Comparison of ENCODE assay signal across 1 cellular context in the genomic region with DNA sequence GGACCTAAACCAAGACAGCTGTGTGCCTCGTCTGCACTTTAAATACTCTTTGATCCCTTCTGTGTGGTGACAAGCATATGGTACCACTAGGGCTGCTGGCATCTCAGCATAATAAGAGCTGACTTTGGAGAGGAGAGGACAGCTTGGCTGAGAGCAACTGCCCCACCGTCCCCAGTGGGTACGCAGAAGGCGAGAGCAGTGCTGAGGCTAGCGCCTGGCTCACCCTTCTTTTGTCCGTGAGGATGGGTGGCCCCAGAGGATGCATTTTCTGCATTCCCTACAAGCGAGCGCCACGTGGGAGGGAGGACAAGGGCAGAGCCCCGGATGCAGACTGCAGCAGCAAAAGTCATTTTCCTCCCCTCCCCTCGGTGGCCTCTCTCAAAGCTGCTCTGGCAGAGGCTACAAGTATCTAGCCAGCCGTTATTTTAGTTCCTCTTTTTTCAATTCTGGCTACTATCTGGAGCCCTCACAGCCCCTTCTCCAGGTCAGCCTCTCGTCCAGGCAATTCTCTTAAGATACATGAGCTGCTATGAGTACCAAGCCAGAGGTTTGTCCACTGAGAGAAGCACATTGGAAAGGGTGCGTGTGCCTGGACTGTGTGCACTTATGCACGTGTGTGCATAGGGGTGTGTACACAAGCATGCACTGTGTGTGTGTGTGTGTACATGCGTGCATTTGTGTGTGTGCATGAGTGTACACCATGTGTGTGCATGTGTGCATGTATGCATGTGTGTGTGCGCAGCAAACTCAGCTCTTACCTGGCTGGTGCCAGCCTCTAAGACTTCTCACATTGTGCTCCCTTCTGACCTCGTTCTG.
TF ChIP-seq lines count a peak whose summit lies in the region.

No MANE protein-coding gene starts in this region.

TF ChIP-seq in K562, 482 proteins besides CTCF, POLR2A, EP300 and RAD21 (continued from another document and continues in another):
- TF ChIP-seq, protein P1, sequence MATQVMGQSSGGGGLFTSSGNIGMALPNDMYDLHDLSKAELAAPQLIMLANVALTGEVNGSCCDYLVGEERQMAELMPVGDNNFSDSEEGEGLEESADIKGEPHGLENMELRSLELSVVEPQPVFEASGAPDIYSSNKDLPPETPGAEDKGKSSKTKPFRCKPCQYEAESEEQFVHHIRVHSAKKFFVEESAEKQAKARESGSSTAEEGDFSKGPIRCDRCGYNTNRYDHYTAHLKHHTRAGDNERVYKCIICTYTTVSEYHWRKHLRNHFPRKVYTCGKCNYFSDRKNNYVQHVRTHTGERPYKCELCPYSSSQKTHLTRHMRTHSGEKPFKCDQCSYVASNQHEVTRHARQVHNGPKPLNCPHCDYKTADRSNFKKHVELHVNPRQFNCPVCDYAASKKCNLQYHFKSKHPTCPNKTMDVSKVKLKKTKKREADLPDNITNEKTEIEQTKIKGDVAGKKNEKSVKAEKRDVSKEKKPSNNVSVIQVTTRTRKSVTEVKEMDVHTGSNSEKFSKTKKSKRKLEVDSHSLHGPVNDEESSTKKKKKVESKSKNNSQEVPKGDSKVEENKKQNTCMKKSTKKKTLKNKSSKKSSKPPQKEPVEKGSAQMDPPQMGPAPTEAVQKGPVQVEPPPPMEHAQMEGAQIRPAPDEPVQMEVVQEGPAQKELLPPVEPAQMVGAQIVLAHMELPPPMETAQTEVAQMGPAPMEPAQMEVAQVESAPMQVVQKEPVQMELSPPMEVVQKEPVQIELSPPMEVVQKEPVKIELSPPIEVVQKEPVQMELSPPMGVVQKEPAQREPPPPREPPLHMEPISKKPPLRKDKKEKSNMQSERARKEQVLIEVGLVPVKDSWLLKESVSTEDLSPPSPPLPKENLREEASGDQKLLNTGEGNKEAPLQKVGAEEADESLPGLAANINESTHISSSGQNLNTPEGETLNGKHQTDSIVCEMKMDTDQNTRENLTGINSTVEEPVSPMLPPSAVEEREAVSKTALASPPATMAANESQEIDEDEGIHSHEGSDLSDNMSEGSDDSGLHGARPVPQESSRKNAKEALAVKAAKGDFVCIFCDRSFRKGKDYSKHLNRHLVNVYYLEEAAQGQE (CRISPR knock-in tag; IDR thresholded peaks at IDR 0.05; ENCODE audit: low read depth), result no peak
- no peak for TF ChIP-seq PCBP2 (IDR thresholded peaks at IDR 0.05; ENCODE audit: low read depth, low read length, poor library complexity, severe bottlenecking)
- no peak for TF ChIP-seq STAT5B (CRISPR knock-in tag; IDR thresholded peaks at IDR 0.05)
- TF ChIP-seq ZNF583 (CRISPR knock-in tag; IDR thresholded peaks at IDR 0.05), result peak; percentile 44; the same call in 1 of the 2 replicates
- no peak for TF ChIP-seq ZNF76 (CRISPR knock-in tag; IDR thresholded peaks at IDR 0.05; ENCODE audit: borderline replicate concordance)
- TF ChIP-seq FOXM1 (IDR thresholded peaks at IDR 0.05; ENCODE audit: low read depth), result no peak
- no peak for TF ChIP-seq FOXM1 (CRISPR knock-in tag; IDR thresholded peaks at IDR 0.05; ENCODE audit: low read depth)
- peak; percentile 33; the same call in 1 of the 2 replicates for TF ChIP-seq RBFOX2 (IDR thresholded peaks at IDR 0.05; ENCODE audit: low read depth, low read length)
- TF ChIP-seq, protein P2, sequence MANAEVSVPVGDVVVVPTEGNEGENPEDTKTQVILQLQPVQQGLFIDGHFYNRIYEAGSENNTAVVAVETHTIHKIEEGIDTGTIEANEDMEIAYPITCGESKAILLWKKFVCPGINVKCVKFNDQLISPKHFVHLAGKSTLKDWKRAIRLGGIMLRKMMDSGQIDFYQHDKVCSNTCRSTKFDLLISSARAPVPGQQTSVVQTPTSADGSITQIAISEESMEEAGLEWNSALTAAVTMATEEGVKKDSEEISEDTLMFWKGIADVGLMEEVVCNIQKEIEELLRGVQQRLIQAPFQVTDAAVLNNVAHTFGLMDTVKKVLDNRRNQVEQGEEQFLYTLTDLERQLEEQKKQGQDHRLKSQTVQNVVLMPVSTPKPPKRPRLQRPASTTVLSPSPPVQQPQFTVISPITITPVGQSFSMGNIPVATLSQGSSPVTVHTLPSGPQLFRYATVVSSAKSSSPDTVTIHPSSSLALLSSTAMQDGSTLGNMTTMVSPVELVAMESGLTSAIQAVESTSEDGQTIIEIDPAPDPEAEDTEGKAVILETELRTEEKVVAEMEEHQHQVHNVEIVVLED (CRISPR knock-in tag; IDR thresholded peaks at IDR 0.05), result no peak
- 0 out of 4 replicates have a peak, but pooled peaks of 1 of the 2 experiments have one; percentile 23 for TF ChIP-seq HDAC1 (IDR thresholded peaks at IDR 0.05)
- TF ChIP-seq RBM22 (IDR thresholded peaks at IDR 0.05; ENCODE audit: low read depth, low read length, poor library complexity, severe bottlenecking), result no peak
- TF ChIP-seq CREBBP (IDR thresholded peaks at IDR 0.05; ENCODE audit: low read depth, low read length), result no peak
- no peak for TF ChIP-seq TAF1 (IDR thresholded peaks at IDR 0.05; ENCODE audit: control insufficient read depth, extremely low read depth, insufficient read depth, low read length, severe bottlenecking)
- TF ChIP-seq, protein P3, sequence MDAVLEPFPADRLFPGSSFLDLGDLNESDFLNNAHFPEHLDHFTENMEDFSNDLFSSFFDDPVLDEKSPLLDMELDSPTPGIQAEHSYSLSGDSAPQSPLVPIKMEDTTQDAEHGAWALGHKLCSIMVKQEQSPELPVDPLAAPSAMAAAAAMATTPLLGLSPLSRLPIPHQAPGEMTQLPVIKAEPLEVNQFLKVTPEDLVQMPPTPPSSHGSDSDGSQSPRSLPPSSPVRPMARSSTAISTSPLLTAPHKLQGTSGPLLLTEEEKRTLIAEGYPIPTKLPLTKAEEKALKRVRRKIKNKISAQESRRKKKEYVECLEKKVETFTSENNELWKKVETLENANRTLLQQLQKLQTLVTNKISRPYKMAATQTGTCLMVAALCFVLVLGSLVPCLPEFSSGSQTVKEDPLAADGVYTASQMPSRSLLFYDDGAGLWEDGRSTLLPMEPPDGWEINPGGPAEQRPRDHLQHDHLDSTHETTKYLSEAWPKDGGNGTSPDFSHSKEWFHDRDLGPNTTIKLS (IDR thresholded peaks at IDR 0.05; ENCODE audit: borderline replicate concordance, low read depth), result peak; percentile 35; the same call in 1 of the 2 replicates
- no peak for TF ChIP-seq E2F3 (CRISPR knock-in tag; IDR thresholded peaks at IDR 0.05)
- 0 out of 2 replicates have a peak, but pooled peaks have one; percentile 21 for TF ChIP-seq CREB1 (IDR thresholded peaks at IDR 0.05)
- TF ChIP-seq CREB1 (CRISPR knock-in tag; IDR thresholded peaks at IDR 0.05), result no peak
- TF ChIP-seq, protein P4, sequence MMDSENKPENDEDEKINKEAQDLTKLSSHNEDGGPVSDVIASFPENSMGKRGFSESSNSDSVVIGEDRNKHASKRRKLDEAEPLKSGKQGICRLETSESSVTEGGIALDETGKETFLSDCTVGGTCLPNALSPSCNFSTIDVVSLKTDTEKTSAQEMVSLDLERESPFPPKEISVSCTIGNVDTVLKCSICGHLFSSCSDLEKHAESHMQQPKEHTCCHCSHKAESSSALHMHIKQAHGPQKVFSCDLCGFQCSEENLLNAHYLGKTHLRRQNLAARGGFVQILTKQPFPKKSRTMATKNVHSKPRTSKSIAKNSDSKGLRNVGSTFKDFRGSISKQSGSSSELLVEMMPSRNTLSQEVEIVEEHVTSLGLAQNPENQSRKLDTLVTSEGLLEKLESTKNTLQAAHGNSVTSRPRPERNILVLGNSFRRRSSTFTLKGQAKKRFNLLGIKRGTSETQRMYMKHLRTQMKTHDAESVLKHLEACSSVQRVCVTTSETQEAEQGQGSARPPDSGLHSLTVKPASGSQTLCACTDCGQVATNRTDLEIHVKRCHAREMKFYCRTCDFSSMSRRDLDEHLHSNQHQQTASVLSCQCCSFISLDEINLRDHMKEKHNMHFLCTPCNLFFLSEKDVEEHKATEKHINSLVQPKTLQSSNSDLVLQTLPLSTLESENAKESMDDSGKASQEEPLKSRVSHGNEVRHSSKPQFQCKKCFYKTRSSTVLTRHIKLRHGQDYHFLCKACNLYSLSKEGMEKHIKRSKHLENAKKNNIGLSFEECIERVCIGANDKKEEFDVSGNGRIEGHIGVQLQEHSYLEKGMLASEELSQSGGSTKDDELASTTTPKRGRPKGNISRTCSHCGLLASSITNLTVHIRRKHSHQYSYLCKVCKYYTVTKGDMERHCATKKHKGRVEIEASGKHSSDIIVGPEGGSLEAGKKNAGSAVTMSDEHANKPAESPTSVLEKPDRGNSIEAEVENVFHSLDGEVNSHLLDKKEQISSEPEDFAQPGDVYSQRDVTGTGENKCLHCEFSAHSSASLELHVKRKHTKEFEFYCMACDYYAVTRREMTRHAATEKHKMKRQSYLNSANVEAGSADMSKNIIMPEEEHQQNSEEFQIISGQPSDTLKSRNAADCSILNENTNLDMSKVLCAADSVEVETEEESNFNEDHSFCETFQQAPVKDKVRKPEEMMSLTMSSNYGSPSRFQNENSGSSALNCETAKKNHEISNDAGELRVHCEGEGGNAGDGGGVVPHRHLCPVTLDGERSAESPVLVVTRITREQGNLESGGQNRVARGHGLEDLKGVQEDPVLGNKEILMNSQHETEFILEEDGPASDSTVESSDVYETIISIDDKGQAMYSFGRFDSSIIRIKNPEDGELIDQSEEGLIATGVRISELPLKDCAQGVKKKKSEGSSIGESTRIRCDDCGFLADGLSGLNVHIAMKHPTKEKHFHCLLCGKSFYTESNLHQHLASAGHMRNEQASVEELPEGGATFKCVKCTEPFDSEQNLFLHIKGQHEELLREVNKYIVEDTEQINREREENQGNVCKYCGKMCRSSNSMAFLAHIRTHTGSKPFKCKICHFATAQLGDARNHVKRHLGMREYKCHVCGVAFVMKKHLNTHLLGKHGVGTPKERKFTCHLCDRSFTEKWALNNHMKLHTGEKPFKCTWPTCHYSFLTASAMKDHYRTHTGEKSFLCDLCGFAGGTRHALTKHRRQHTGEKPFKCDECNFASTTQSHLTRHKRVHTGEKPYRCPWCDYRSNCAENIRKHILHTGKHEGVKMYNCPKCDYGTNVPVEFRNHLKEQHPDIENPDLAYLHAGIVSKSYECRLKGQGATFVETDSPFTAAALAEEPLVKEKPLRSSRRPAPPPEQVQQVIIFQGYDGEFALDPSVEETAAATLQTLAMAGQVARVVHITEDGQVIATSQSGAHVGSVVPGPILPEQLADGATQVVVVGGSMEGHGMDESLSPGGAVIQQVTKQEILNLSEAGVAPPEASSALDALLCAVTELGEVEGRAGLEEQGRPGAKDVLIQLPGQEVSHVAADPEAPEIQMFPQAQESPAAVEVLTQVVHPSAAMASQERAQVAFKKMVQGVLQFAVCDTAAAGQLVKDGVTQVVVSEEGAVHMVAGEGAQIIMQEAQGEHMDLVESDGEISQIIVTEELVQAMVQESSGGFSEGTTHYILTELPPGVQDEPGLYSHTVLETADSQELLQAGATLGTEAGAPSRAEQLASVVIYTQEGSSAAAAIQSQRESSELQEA (IDR thresholded peaks at IDR 0.05; ENCODE audit: low read depth), result no peak
- TF ChIP-seq ZZZ3 (IDR thresholded peaks at IDR 0.05), result no peak
- TF ChIP-seq CHCHD3 (CRISPR knock-in tag; IDR thresholded peaks at IDR 0.05), result no peak
- TF ChIP-seq RBM15 (IDR thresholded peaks at IDR 0.05; ENCODE audit: insufficient read depth, low read length), result no peak
- no peak for TF ChIP-seq THRAP3 (IDR thresholded peaks at IDR 0.05; ENCODE audit: borderline replicate concordance)
- no peak for TF ChIP-seq CEBPG (CRISPR knock-in tag; IDR thresholded peaks at IDR 0.05)
- no peak for TF ChIP-seq CEBPG (tag; conservative IDR thresholded peaks at IDR 0.05 in 1 of 2, IDR thresholded peaks at IDR 0.05 in 1 of 2)
- TF ChIP-seq, protein P5, sequence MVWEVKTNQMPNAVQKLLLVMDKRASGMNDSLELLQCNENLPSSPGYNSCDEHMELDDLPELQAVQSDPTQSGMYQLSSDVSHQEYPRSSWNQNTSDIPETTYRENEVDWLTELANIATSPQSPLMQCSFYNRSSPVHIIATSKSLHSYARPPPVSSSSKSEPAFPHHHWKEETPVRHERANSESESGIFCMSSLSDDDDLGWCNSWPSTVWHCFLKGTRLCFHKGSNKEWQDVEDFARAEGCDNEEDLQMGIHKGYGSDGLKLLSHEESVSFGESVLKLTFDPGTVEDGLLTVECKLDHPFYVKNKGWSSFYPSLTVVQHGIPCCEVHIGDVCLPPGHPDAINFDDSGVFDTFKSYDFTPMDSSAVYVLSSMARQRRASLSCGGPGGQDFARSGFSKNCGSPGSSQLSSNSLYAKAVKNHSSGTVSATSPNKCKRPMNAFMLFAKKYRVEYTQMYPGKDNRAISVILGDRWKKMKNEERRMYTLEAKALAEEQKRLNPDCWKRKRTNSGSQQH (CRISPR knock-in tag; IDR thresholded peaks at IDR 0.05), result no peak
- no peak for TF ChIP-seq ZEB2 (IDR thresholded peaks at IDR 0.05)
- TF ChIP-seq MED1 (CRISPR knock-in tag; IDR thresholded peaks at IDR 0.05; ENCODE audit: borderline replicate concordance), result no peak
- no peak for TF ChIP-seq PHF20 (IDR thresholded peaks at IDR 0.05; ENCODE audit: partially characterized antibody)
- TF ChIP-seq, protein P6, sequence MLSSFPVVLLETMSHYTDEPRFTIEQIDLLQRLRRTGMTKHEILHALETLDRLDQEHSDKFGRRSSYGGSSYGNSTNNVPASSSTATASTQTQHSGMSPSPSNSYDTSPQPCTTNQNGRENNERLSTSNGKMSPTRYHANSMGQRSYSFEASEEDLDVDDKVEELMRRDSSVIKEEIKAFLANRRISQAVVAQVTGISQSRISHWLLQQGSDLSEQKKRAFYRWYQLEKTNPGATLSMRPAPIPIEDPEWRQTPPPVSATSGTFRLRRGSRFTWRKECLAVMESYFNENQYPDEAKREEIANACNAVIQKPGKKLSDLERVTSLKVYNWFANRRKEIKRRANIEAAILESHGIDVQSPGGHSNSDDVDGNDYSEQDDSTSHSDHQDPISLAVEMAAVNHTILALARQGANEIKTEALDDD (IDR thresholded peaks at IDR 0.05), result no peak
- no peak for TF ChIP-seq TGIF2 (CRISPR knock-in tag; IDR thresholded peaks at IDR 0.05)
- no peak for TF ChIP-seq GATA2 (CRISPR knock-in tag; IDR thresholded peaks at IDR 0.05)
- TF ChIP-seq TAL1 (IDR thresholded peaks at IDR 0.05), result 0 out of 2 replicates have a peak, but pooled peaks have one; percentile 25
- TF ChIP-seq BMI1 (IDR thresholded peaks at IDR 0.05; ENCODE audit: low read length), result no peak
- TF ChIP-seq KAT8 (IDR thresholded peaks at IDR 0.05; ENCODE audit: low read depth), result no peak
- TF ChIP-seq ZNF445 (CRISPR knock-in tag; IDR thresholded peaks at IDR 0.05; ENCODE audit: low read depth), result no peak
- TF ChIP-seq ZNF140 (CRISPR knock-in tag; IDR thresholded peaks at IDR 0.05), result no peak
- TF ChIP-seq ZNF79 (CRISPR knock-in tag; IDR thresholded peaks at IDR 0.05; ENCODE audit: low read depth), result no peak
- TF ChIP-seq L3MBTL2 (IDR thresholded peaks at IDR 0.05), result peak; percentile 69
- TF ChIP-seq KAT7 (CRISPR knock-in tag; IDR thresholded peaks at IDR 0.05; ENCODE audit: borderline replicate concordance), result 0 out of 2 replicates have a peak, but pooled peaks have one; percentile 37
- TF ChIP-seq RAD51 (IDR thresholded peaks at IDR 0.05; ENCODE audit: borderline replicate concordance, low read depth), result peak; percentile 35; the same call in 1 of the 2 replicates
- TF ChIP-seq DIDO1 (tag; IDR thresholded peaks at IDR 0.05; ENCODE audit: low read depth), result no peak
- no peak for TF ChIP-seq ZNF778 (CRISPR knock-in tag; IDR thresholded peaks at IDR 0.05)
- no peak for TF ChIP-seq SAFB (IDR thresholded peaks at IDR 0.05; ENCODE audit: borderline replicate concordance, low read depth, low read length)
- peak; percentile 55; the same call in 1 of the 2 replicates for TF ChIP-seq MYBL2 (IDR thresholded peaks at IDR 0.05; ENCODE audit: low read depth)
- TF ChIP-seq MYBL2 (CRISPR knock-in tag; IDR thresholded peaks at IDR 0.05; ENCODE audit: borderline replicate concordance), result no peak
- no peak for TF ChIP-seq ZBTB8A (IDR thresholded peaks at IDR 0.05; ENCODE audit: partially characterized antibody)
- no peak for TF ChIP-seq FOXK1 (CRISPR knock-in tag; IDR thresholded peaks at IDR 0.05; ENCODE audit: borderline replicate concordance)
- no peak for TF ChIP-seq HNRNPUL1 (IDR thresholded peaks at IDR 0.05; ENCODE audit: low read length)
- TF ChIP-seq FOXA1 (IDR thresholded peaks at IDR 0.05; ENCODE audit: borderline replicate concordance), result no peak
